Comparison of ENCODE assay signal across 1 cellular context in the genomic region with DNA sequence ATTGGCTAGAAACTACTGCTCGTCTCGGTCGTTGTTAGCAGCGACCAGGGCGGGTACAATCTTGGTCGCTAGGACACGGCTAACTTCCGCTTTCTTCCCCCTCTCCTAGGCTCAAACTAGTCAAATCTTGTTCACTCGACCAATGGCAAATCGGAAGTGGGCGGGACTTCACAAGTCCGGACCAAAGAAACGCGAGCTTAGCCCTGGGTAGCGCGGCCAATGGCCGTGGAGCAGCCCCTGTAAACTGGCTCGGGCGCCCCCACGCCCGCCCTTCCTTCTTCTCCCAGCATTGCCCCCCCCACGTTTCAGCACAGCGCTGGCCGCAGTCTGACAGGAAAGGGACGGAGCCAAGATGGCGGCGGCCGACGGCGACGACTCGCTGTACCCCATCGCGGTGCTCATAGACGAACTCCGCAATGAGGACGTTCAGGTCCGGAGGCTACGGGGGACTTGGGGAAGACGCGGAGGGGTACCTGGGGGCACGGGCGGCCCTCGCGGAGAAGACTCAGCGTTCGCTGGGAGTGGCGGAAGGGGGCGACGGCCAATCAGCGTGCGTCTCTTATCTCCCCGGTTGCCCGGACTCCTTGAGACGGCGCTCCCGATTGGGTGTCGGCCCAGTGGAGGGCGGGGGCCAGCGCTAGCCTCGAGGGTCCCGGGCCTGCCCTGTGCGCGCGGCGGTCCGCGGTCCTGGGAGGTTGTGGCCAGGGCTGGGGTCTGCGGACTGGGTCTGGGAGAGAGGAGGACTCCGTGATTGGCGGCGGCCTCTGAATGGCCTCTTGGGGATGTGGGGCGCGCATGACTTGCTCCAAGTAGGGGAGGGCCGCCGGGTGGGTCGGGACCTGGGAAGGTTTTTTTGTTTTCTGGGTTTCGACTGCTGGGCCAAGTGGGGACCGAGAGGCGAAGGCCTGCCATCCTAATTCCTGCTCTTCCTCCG.
A peak's percentile ranks its signal among the peaks of the same experiment; 100 is the strongest.
TF ChIP-seq lines count a peak whose summit lies in the region.

A gene (plus strand): TSS at position 308 of the 934 bp plus-strand sequence. CDS start 45 bp downstream, at position 353.

TF ChIP-seq in HepG2, 621 proteins besides CTCF, POLR2A, EP300 and RAD21 (continued from another document and continues in another):
- TF ChIP-seq, protein P1, sequence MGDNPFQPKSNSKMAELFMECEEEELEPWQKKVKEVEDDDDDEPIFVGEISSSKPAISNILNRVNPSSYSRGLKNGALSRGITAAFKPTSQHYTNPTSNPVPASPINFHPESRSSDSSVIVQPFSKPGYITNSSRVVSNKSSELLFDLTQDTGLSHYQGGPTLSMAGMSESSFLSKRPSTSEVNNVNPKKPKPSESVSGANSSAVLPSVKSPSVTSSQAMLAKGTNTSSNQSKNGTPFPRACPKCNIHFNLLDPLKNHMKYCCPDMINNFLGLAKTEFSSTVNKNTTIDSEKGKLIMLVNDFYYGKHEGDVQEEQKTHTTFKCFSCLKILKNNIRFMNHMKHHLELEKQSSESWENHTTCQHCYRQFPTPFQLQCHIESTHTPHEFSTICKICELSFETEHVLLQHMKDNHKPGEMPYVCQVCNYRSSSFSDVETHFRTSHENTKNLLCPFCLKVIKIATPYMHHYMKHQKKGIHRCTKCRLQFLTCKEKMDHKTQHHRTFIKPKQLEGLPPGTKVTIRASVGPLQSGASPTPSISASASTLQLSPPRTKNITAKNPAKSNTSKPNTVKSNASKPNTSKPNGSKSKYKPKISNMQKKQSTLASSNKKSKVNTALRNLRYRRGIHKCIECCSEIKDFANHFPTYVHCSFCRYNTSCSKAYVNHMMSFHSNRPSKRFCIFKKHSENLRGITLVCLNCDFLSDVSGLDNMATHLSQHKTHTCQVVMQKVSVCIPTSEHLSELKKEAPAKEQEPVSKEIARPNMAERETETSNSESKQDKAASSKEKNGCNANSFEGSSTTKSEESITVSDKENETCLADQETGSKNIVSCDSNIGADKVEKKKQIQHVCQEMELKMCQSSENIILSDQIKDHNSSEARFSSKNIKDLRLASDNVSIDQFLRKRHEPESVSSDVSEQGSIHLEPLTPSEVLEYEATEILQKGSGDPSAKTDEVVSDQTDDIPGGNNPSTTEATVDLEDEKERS (CRISPR knock-in tag; IDR thresholded peaks at IDR 0.05) = peak; percentile 95
- TF ChIP-seq FOXK1 (CRISPR knock-in tag; IDR thresholded peaks at IDR 0.05; ENCODE audit: borderline replicate concordance, low read depth) = 0 out of 2 replicates have a peak, but pooled peaks have one; percentile 18
- TF ChIP-seq SMC3 (IDR thresholded peaks at IDR 0.05; ENCODE audit: low read length) = no peak
- TF ChIP-seq NFE2L2 (IDR thresholded peaks at IDR 0.05; ENCODE audit: low read length) = no peak
- TF ChIP-seq ZNF644 (CRISPR knock-in tag; IDR thresholded peaks at IDR 0.05; ENCODE audit: low read depth) = no peak
- TF ChIP-seq CEBPG (CRISPR knock-in tag; IDR thresholded peaks at IDR 0.05) = no peak
- peak; percentile 31; the same call in 1 of the 2 replicates for TF ChIP-seq TBX3 (IDR thresholded peaks at IDR 0.05; ENCODE audit: borderline replicate concordance)
- no peak for TF ChIP-seq TCF7L2 (IDR thresholded peaks at IDR 0.05; ENCODE audit: low read depth, low read length)
- no peak for TF ChIP-seq HMG20A (CRISPR knock-in tag; IDR thresholded peaks at IDR 0.05; ENCODE audit: borderline replicate concordance)
- TF ChIP-seq ZBTB21 (CRISPR knock-in tag; IDR thresholded peaks at IDR 0.05) = no peak
- TF ChIP-seq ZNF790 (CRISPR knock-in tag; IDR thresholded peaks at IDR 0.05; ENCODE audit: borderline replicate concordance) = no peak
- TF ChIP-seq TAF1 (CRISPR knock-in tag; IDR thresholded peaks at IDR 0.05) = peak; percentile 92
- TF ChIP-seq ZBTB42 (CRISPR knock-in tag; IDR thresholded peaks at IDR 0.05) = 0 out of 2 replicates have a peak, but pooled peaks have one; percentile 50
- TF ChIP-seq NFATC3 (CRISPR knock-in tag; IDR thresholded peaks at IDR 0.05) = peak; percentile 57; the same call in 1 of the 2 replicates
- no peak for TF ChIP-seq ZFAT (CRISPR knock-in tag; conservative IDR thresholded peaks at IDR 0.05)
- TF ChIP-seq MED8 (CRISPR knock-in tag; IDR thresholded peaks at IDR 0.05; ENCODE audit: insufficient replicate concordance) = peak; percentile 34
- TF ChIP-seq, protein P2, sequence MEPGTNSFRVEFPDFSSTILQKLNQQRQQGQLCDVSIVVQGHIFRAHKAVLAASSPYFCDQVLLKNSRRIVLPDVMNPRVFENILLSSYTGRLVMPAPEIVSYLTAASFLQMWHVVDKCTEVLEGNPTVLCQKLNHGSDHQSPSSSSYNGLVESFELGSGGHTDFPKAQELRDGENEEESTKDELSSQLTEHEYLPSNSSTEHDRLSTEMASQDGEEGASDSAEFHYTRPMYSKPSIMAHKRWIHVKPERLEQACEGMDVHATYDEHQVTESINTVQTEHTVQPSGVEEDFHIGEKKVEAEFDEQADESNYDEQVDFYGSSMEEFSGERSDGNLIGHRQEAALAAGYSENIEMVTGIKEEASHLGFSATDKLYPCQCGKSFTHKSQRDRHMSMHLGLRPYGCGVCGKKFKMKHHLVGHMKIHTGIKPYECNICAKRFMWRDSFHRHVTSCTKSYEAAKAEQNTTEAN (CRISPR knock-in tag; conservative IDR thresholded peaks at IDR 0.05) = no peak
- TF ChIP-seq ZNF577 (CRISPR knock-in tag; IDR thresholded peaks at IDR 0.05; ENCODE audit: borderline replicate concordance, low read depth) = no peak
- TF ChIP-seq REPIN1 (CRISPR knock-in tag; IDR thresholded peaks at IDR 0.05; ENCODE audit: borderline replicate concordance, low read depth) = 0 out of 2 replicates have a peak, but pooled peaks have one; percentile 35
- TF ChIP-seq YEATS4 (CRISPR knock-in tag; IDR thresholded peaks at IDR 0.05; ENCODE audit: borderline replicate concordance) = peak; percentile 50; the same call in 1 of the 2 replicates
- TF ChIP-seq ZNF737 (CRISPR knock-in tag; IDR thresholded peaks at IDR 0.05; ENCODE audit: borderline replicate concordance) = no peak
- peak; percentile 27; the same call in 1 of the 2 replicates for TF ChIP-seq HOXA5 (CRISPR knock-in tag; IDR thresholded peaks at IDR 0.05)
- TF ChIP-seq, protein P3, sequence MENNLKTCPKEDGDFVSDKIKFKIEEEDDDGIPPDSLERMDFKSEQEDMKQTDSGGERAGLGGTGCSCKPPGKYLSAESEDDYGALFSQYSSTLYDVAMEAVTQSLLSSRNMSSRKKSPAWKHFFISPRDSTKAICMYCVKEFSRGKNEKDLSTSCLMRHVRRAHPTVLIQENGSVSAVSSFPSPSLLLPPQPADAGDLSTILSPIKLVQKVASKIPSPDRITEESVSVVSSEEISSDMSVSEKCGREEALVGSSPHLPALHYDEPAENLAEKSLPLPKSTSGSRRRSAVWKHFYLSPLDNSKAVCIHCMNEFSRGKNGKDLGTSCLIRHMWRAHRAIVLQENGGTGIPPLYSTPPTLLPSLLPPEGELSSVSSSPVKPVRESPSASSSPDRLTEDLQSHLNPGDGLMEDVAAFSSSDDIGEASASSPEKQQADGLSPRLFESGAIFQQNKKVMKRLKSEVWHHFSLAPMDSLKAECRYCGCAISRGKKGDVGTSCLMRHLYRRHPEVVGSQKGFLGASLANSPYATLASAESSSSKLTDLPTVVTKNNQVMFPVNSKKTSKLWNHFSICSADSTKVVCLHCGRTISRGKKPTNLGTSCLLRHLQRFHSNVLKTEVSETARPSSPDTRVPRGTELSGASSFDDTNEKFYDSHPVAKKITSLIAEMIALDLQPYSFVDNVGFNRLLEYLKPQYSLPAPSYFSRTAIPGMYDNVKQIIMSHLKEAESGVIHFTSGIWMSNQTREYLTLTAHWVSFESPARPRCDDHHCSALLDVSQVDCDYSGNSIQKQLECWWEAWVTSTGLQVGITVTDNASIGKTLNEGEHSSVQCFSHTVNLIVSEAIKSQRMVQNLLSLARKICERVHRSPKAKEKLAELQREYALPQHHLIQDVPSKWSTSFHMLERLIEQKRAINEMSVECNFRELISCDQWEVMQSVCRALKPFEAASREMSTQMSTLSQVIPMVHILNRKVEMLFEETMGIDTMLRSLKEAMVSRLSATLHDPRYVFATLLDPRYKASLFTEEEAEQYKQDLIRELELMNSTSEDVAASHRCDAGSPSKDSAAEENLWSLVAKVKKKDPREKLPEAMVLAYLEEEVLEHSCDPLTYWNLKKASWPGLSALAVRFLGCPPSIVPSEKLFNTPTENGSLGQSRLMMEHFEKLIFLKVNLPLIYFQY (CRISPR knock-in tag; IDR thresholded peaks at IDR 0.05; ENCODE audit: borderline replicate concordance) = peak; percentile 18; the same call in 1 of the 2 replicates
- TF ChIP-seq RXRA (CRISPR knock-in tag; IDR thresholded peaks at IDR 0.05) = peak; percentile 17; the same call in 1 of the 2 replicates
- TF ChIP-seq PLRG1 (conservative IDR thresholded peaks at IDR 0.05) = no peak
- TF ChIP-seq, protein P4, sequence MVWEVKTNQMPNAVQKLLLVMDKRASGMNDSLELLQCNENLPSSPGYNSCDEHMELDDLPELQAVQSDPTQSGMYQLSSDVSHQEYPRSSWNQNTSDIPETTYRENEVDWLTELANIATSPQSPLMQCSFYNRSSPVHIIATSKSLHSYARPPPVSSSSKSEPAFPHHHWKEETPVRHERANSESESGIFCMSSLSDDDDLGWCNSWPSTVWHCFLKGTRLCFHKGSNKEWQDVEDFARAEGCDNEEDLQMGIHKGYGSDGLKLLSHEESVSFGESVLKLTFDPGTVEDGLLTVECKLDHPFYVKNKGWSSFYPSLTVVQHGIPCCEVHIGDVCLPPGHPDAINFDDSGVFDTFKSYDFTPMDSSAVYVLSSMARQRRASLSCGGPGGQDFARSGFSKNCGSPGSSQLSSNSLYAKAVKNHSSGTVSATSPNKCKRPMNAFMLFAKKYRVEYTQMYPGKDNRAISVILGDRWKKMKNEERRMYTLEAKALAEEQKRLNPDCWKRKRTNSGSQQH (CRISPR knock-in tag; IDR thresholded peaks at IDR 0.05; ENCODE audit: low read depth) = no peak
- no peak for TF ChIP-seq ATRX (CRISPR knock-in tag; IDR thresholded peaks at IDR 0.05; ENCODE audit: borderline replicate concordance)
- no peak for TF ChIP-seq THYN1 (CRISPR knock-in tag; IDR thresholded peaks at IDR 0.05; ENCODE audit: borderline replicate concordance, low read depth)
- TF ChIP-seq ZNF782 (CRISPR knock-in tag; IDR thresholded peaks at IDR 0.05; ENCODE audit: borderline replicate concordance) = no peak; the same call in 1 of the 2 replicates
- TF ChIP-seq ZNF891 (CRISPR knock-in tag; IDR thresholded peaks at IDR 0.05) = peak; percentile 51; the same call in 1 of the 2 replicates
- TF ChIP-seq, protein P5, sequence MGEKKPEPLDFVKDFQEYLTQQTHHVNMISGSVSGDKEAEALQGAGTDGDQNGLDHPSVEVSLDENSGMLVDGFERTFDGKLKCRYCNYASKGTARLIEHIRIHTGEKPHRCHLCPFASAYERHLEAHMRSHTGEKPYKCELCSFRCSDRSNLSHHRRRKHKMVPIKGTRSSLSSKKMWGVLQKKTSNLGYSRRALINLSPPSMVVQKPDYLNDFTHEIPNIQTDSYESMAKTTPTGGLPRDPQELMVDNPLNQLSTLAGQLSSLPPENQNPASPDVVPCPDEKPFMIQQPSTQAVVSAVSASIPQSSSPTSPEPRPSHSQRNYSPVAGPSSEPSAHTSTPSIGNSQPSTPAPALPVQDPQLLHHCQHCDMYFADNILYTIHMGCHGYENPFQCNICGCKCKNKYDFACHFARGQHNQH (CRISPR knock-in tag; IDR thresholded peaks at IDR 0.05) = peak; percentile 56
- peak; percentile 60; the same call in 1 of the 2 replicates for TF ChIP-seq ZNF570 (CRISPR knock-in tag; IDR thresholded peaks at IDR 0.05; ENCODE audit: borderline replicate concordance)
- peak; percentile 87 for TF ChIP-seq ZNF430 (CRISPR knock-in tag; IDR thresholded peaks at IDR 0.05)
- 0 out of 2 replicates have a peak, but pooled peaks have one; percentile 3 for TF ChIP-seq RFX5 (IDR thresholded peaks at IDR 0.05; ENCODE audit: low read depth, low read length)
- TF ChIP-seq KAT7 (CRISPR knock-in tag; IDR thresholded peaks at IDR 0.05; ENCODE audit: borderline replicate concordance) = peak; percentile 8; the same call in 1 of the 2 replicates
- TF ChIP-seq, protein P6, sequence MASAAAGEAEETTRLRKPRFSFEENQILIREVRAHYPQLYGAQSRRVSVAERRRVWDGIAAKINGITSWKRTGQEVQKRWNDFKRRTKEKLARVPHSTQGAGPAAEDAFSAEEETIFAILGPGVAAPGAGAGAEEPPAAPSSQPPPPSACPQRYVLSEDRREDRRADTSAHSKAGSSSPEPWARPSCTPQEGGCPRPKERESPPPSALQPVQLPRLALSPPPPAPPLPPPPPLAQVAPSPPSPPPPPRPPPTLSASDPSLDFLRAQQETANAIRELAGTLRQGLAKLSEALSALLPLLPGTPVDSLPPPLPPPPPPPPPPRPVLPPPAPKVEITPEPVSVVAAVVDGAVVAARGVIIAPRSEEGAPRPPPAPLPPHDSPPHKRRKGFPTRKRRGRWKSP (CRISPR knock-in tag; IDR thresholded peaks at IDR 0.05) = peak; percentile 86
- TF ChIP-seq, protein P7, sequence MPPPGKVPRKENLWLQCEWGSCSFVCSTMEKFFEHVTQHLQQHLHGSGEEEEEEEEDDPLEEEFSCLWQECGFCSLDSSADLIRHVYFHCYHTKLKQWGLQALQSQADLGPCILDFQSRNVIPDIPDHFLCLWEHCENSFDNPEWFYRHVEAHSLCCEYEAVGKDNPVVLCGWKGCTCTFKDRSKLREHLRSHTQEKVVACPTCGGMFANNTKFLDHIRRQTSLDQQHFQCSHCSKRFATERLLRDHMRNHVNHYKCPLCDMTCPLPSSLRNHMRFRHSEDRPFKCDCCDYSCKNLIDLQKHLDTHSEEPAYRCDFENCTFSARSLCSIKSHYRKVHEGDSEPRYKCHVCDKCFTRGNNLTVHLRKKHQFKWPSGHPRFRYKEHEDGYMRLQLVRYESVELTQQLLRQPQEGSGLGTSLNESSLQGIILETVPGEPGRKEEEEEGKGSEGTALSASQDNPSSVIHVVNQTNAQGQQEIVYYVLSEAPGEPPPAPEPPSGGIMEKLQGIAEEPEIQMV (CRISPR knock-in tag; IDR thresholded peaks at IDR 0.05; ENCODE audit: low read depth) = peak; percentile 91; the same call in 1 of the 2 replicates
- no peak for TF ChIP-seq ZNF672 (CRISPR knock-in tag; IDR thresholded peaks at IDR 0.05)
- TF ChIP-seq PAX8 (CRISPR knock-in tag; IDR thresholded peaks at IDR 0.05; ENCODE audit: borderline replicate concordance) = no peak
- TF ChIP-seq, protein P8, sequence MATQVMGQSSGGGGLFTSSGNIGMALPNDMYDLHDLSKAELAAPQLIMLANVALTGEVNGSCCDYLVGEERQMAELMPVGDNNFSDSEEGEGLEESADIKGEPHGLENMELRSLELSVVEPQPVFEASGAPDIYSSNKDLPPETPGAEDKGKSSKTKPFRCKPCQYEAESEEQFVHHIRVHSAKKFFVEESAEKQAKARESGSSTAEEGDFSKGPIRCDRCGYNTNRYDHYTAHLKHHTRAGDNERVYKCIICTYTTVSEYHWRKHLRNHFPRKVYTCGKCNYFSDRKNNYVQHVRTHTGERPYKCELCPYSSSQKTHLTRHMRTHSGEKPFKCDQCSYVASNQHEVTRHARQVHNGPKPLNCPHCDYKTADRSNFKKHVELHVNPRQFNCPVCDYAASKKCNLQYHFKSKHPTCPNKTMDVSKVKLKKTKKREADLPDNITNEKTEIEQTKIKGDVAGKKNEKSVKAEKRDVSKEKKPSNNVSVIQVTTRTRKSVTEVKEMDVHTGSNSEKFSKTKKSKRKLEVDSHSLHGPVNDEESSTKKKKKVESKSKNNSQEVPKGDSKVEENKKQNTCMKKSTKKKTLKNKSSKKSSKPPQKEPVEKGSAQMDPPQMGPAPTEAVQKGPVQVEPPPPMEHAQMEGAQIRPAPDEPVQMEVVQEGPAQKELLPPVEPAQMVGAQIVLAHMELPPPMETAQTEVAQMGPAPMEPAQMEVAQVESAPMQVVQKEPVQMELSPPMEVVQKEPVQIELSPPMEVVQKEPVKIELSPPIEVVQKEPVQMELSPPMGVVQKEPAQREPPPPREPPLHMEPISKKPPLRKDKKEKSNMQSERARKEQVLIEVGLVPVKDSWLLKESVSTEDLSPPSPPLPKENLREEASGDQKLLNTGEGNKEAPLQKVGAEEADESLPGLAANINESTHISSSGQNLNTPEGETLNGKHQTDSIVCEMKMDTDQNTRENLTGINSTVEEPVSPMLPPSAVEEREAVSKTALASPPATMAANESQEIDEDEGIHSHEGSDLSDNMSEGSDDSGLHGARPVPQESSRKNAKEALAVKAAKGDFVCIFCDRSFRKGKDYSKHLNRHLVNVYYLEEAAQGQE (IDR thresholded peaks at IDR 0.05; ENCODE audit: borderline replicate concordance in 1 of 2, low read depth in 1 of 2, low read length in 2 of 2) = peak in 1 of 2 experiments; percentile 36; a peak in 1 of 4 replicates
